In genomic region chr2:99337931-99338580, GRCh38 we compare ENCODE assay signal across 8 cellular contexts. TPM values are rescaled to one million over a fixed set of nuclear protein-coding genes. Genes with fewer than 3 reads are reported as not detected.
DNase-seq lines count a peak whose midpoint lies in the region; ATAC-seq, FAIRE-seq and TF ChIP-seq lines count a peak whose summit lies in the region.

No MANE protein-coding gene starts in this region.

- peaks cover 88% of the 10 kb centered on the region for H3K79me2 ChIP-seq in endothelial cell of umbilical vein (ENCODE audit: control insufficient read depth, insufficient read depth, low read length)

- H2AFZ ChIP-seq in endothelial cell of umbilical vein (ENCODE audit: low read depth, low read length) = peak overlapping the region; percentile 50

- DNase-seq in Caki2 (ENCODE audit: low read depth) (peak; percentile 53), NCI-H748 (lab: John Stamatoyannopoulos, UW; ENCODE audit: unreplicated experiment) (peak; percentile 38), endothelial cell of umbilical vein (ENCODE audit: low read depth, low spot score) (peak; percentile 47), NCI-H1930 (lab: John Stamatoyannopoulos, UW) (no peak), DMS114 treated with DMSO at 0.1 percent for 48 hours (lab: John Stamatoyannopoulos, UW; ENCODE audit: unreplicated experiment) (no peak)

- FAIRE-seq in endothelial cell of umbilical vein (lab: Jason Lieb, UNC) = no peak

- H3K4me1 ChIP-seq in endothelial cell of umbilical vein (ENCODE audit: control insufficient read depth, extremely low read depth, insufficient read depth, low read length) = peaks cover 20% of the 10 kb centered on the region
- H3K4me1 ChIP-seq in neutrophil (ENCODE audit: control insufficient read depth in 1 of 2, insufficient read depth in 1 of 2, low read depth in 1 of 2, low read length in 1 of 2) = peaks cover 28 to 32% of the 10 kb centered on the region in 2 experiments

- no peaks in the 10 kb centered on the region for H3K9me1 ChIP-seq in endothelial cell of umbilical vein (replicated peaks; ENCODE audit: control insufficient read depth, extremely low read depth, insufficient read depth, low read length)

- dilution Hi-C loops in endothelial cell of umbilical vein (cut with MboI; ENCODE audit: extremely low pct_ligation_motif_present, low sequenced_read_pairs) = no loop called here

- H3K4me2 ChIP-seq in endothelial cell of umbilical vein (ENCODE audit: insufficient read depth, low read length) = peak overlapping the region; percentile 99

- BruUV-seq in endothelial cell of umbilical vein (replicated peaks; lab: Mats Ljungman, UMichigan) = TSS peak; percentile 33

- no peaks in the 10 kb centered on the region for H3K9me3 ChIP-seq in endothelial cell of umbilical vein (replicated peaks; ENCODE audit: control insufficient read depth, insufficient read depth, low read length)
- H3K9me3 ChIP-seq in neutrophil = no peaks in the 10 kb centered on the region

- CTCF ChIA-PET in endothelial cell of umbilical vein (lab: Charles Lee) = interaction anchor here (0.9 to 4.4 kb wide), 8 partner anchors 10 to 183 kb away, joined by 3 to 41 read pairs (median 5); partner anchors contain the start of gene REV1

- H3K27me3 ChIP-seq in endothelial cell of umbilical vein (ENCODE audit: control insufficient read depth in 2 of 2, insufficient read depth in 2 of 2, low read length in 2 of 2) = no peaks in the 10 kb centered on the region
- H3K27me3 ChIP-seq in neutrophil = no peaks in the 10 kb centered on the region

- TF ChIP-seq POLR2A in endothelial cell of umbilical vein (IDR thresholded peaks at IDR 0.05; ENCODE audit: low read depth, low read length) = no peak

- TF ChIP-seq CTCF in endothelial cell of umbilical vein (IDR thresholded peaks at IDR 0.05; ENCODE audit: extremely low read depth in 1 of 2, insufficient read depth in 1 of 2, low read depth in 1 of 2, low read length in 2 of 2) (no peak), neutrophil (IDR thresholded peaks at IDR 0.05) (no peak)

- peak overlapping the region; percentile 68 for H3K27ac ChIP-seq in endothelial cell of umbilical vein (ENCODE audit: insufficient read depth, low read depth, low read length)
- H3K27ac ChIP-seq in neutrophil = peak overlapping the region; percentile 91

- POLR2A ChIA-PET in endothelial cell of umbilical vein (lab: Charles Lee) = interaction anchor here (0.6 to 0.7 kb wide), 2 partner anchors 16 to 114 kb away, joined by 3 to 6 read pairs; no protein-coding TSS in a partner anchor

- intact Hi-C loops in endothelial cell of umbilical vein (cut with micrococcal nuclease) = loop anchor here (5.0 to 10.0 kb wide), 2 partner anchors 431 to 583 kb away; no protein-coding TSS in a partner anchor

- in situ Hi-C loops in Caki2 (cut with HindIII; ENCODE audit: low pct_unique_long_range_greater_than_20kb, low sequenced_read_pairs) = no loop called here

- H3K36me3 ChIP-seq in endothelial cell of umbilical vein (ENCODE audit: control insufficient read depth in 2 of 2, extremely low read depth in 1 of 2, insufficient read depth in 2 of 2, low read length in 2 of 2) = no peaks in the 10 kb centered on the region
- peaks cover 9% of the 10 kb centered on the region for H3K36me3 ChIP-seq in neutrophil

- peak overlapping the region; percentile 91 for H3K9ac ChIP-seq in endothelial cell of umbilical vein (replicated peaks; ENCODE audit: extremely low read depth, insufficient read depth, low read length)

- H4K20me1 ChIP-seq in endothelial cell of umbilical vein (replicated peaks; ENCODE audit: control insufficient read depth, extremely low read depth, insufficient read depth, low read length) = no peaks in the 10 kb centered on the region

- ATAC-seq in GM21825 (IDR thresholded peaks at IDR 0.05; ENCODE audit: unreplicated experiment) (peak; percentile 1), GM21423 (IDR thresholded peaks at IDR 0.05; ENCODE audit: unreplicated experiment) (no peak)

- H3K4me3 ChIP-seq in endothelial cell of umbilical vein (replicated peaks in 1 of 3; ENCODE audit: insufficient read depth in 1 of 3, low read depth in 1 of 3, low read length in 3 of 3) (peak overlapping the region; percentile 89 to 96 (median 91)), neutrophil (ENCODE audit: low read depth in 1 of 2, low read length in 1 of 2) (peak overlapping the region; percentile 86 to 100)

TF ChIP-seq in endothelial cell of umbilical vein, 7 proteins besides CTCF, POLR2A, EP300 and RAD21:
- TF ChIP-seq MYC (IDR thresholded peaks at IDR 0.05; ENCODE audit: low read depth, low read length) (no peak), EZH2 (IDR thresholded peaks at IDR 0.05; ENCODE audit: borderline replicate concordance, low read depth, low read length, severe bottlenecking) (no peak), POLR2AphosphoS5 (IDR thresholded peaks at IDR 0.05; ENCODE audit: insufficient read depth, low read depth, low read length) (no peak), JUN (IDR thresholded peaks at IDR 0.05; ENCODE audit: borderline replicate concordance, insufficient read depth, insufficient read length, low read depth) (no peak), FOS (IDR thresholded peaks at IDR 0.05; ENCODE audit: borderline replicate concordance, insufficient read depth, low read length) (no peak)

RNA-seq across cellular contexts. Expression of gene EIF5B, which starts 0.9 kb away (rescaled TPM):
- total RNA-seq in Caki2 (2014; rRNA removed; shearing (Covaris generic); ENCODE audit: low replicate concordance) = 2.0 and 3.6 TPM in 2 replicates
- total RNA-seq in endothelial cell of umbilical vein = 53.5 and 54.5 TPM in 2 replicates
- 6.3 and 10.1 TPM in 2 replicates for polyA plus RNA-seq in endothelial cell of umbilical vein
- polyA plus RNA-seq in endothelial cell of umbilical vein (2011; cell fraction: cytosol; rRNA removed) = 12.6 and 15.9 TPM in 2 replicates
- polyA plus RNA-seq in endothelial cell of umbilical vein (2011; cell fraction: nucleus; rRNA removed) = 36.4 and 38.0 TPM in 2 replicates
- polyA plus RNA-seq in endothelial cell of umbilical vein (2012) = 58.8 and 76.2 TPM in 2 replicates
- 37.9 and 60.8 TPM in 2 replicates for polyA minus RNA-seq in endothelial cell of umbilical vein
- polyA minus RNA-seq in endothelial cell of umbilical vein (2011; cell fraction: cytosol; rRNA and poly(A)+ RNA removed) = 14.1 TPM
- polyA minus RNA-seq in endothelial cell of umbilical vein (2011; cell fraction: nucleus; rRNA and poly(A)+ RNA removed) = 54.1 and 79.8 TPM in 2 replicates

RNA-seq across cellular contexts. Expression of gene TXNDC9, which starts 1.9 kb away (rescaled TPM):
- 92.7 and 117 TPM in 2 replicates for total RNA-seq in Caki2 (2014; rRNA removed; shearing (Covaris generic); ENCODE audit: low replicate concordance)
- total RNA-seq in endothelial cell of umbilical vein = 45.8 and 48.7 TPM in 2 replicates
- 17.4 and 18.6 TPM in 2 replicates for polyA plus RNA-seq in endothelial cell of umbilical vein
- polyA plus RNA-seq in endothelial cell of umbilical vein (2011; cell fraction: cytosol; rRNA removed) = 41.3 and 50.8 TPM in 2 replicates
- 34.1 and 37.5 TPM in 2 replicates for polyA plus RNA-seq in endothelial cell of umbilical vein (2011; cell fraction: nucleus; rRNA removed)
- polyA plus RNA-seq in endothelial cell of umbilical vein (2012) = 51.5 and 75.1 TPM in 2 replicates
- polyA minus RNA-seq in endothelial cell of umbilical vein = 17.3 and 17.5 TPM in 2 replicates
- polyA minus RNA-seq in endothelial cell of umbilical vein (2011; cell fraction: cytosol; rRNA and poly(A)+ RNA removed) = 14.0 TPM
- 25.2 and 31.6 TPM in 2 replicates for polyA minus RNA-seq in endothelial cell of umbilical vein (2011; cell fraction: nucleus; rRNA and poly(A)+ RNA removed)

RNA-seq across cellular contexts. Expression of gene LYG1, which starts 37.1 kb away (rescaled TPM):
- not detected in 2 replicates for total RNA-seq in Caki2 (2014; rRNA removed; shearing (Covaris generic); ENCODE audit: low replicate concordance)
- total RNA-seq in endothelial cell of umbilical vein = 0.35 and 0.55 TPM in 2 replicates
- polyA plus RNA-seq in endothelial cell of umbilical vein = 1.7 and 1.8 TPM in 2 replicates
- polyA plus RNA-seq in endothelial cell of umbilical vein (2011; cell fraction: cytosol; rRNA removed) = 0.85 and 0.96 TPM in 2 replicates
- polyA plus RNA-seq in endothelial cell of umbilical vein (2011; cell fraction: nucleus; rRNA removed) = 10.9 and 13.3 TPM in 2 replicates
- polyA plus RNA-seq in endothelial cell of umbilical vein (2012) = 1.1 and 1.4 TPM in 2 replicates
- polyA minus RNA-seq in endothelial cell of umbilical vein = 1.00 and 1.2 TPM in 2 replicates
- not detected for polyA minus RNA-seq in endothelial cell of umbilical vein (2011; cell fraction: cytosol; rRNA and poly(A)+ RNA removed)
- 0.91 and 1.1 TPM in 2 replicates for polyA minus RNA-seq in endothelial cell of umbilical vein (2011; cell fraction: nucleus; rRNA and poly(A)+ RNA removed)

Comparison
In these comparisons a context has a peak if more than half of its experiments do, and no peak if none do; other contexts are left out.
1. DNase-seq: peak in Caki2 (single experiment), NCI-H748 (single experiment) and endothelial cell of umbilical vein (single experiment); none in NCI-H1930 (0 of 2) and DMS114 treated with DMSO at 0.1 percent for 48 hours (single experiment).
2. RNA of gene EIF5B, which starts 0.9 kb away (total RNA-seq): 53.5 to 54.5 TPM in endothelial cell of umbilical vein; 2.0 to 3.6 TPM in Caki2; every median in the first group is over 10 times any median in the second.